10 cellular contexts compared by ENCODE assay signal in the genomic region with DNA sequence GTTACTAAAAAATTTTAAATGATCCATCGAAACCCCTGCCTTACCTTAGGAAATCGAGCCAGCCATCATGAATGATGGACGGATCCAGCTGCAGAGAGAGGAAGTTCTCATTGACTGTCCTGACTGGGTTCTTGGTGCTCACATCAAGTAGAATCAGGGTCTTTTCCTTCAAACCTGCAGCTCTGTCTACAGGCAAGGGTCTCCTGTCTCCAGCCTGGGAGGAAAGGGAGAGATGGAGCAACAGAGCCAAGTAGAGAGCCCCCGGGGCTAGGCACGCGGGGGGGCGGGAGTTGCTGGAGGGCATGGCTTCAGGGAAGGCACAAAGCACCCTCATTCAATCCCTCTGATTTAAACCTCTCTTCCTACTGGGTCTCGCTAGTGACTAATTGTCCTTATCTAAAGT. TPM values are rescaled to one million over a fixed set of nuclear protein-coding genes. Genes with fewer than 3 reads are reported as not detected.
A peak's percentile ranks its signal among the peaks of the same experiment; 100 is the strongest.
DNase-seq lines count a peak whose midpoint lies in the region; ATAC-seq and TF ChIP-seq lines count a peak whose summit lies in the region.
"Had no signal": no experiment of that assay in that cellular context is flagged by ENCODE, and none has a peak within 500 bp of the region (broad histone marks: within the 10 kb centered on the region; RNA-seq: fewer than 3 reads in every experiment).

A gene (minus strand): TSS at position 384 of the 403 bp plus-strand sequence.

- H3K4me1 ChIP-seq in HUES64 (ENCODE audit: insufficient read depth, low read length) = peaks cover 24% of the 10 kb centered on the region

- H3K27ac ChIP-seq in HUES64 (ENCODE audit: low read depth, low read length) = no peak within 1 kb of the TSS

- peak within 1 kb of the TSS; percentile 78 for H3K4me3 Mint-ChIP-seq in endothelial cell (ENCODE audit: unreplicated experiment)
- peak within 1 kb of the TSS; percentile 77 to 89 (median 78) for H3K4me3 Mint-ChIP-seq in nephron

- DNase-seq in AG09309 (ENCODE audit: low read depth) (no peak), endothelial cell (ENCODE audit: low spot score) (peak; percentile 17), NCI-H748 (lab: John Stamatoyannopoulos, UW; ENCODE audit: unreplicated experiment) (no peak), hippocampal formation (lab: John Stamatoyannopoulos, UW) (no peak)
- DNase-seq: DMS 273 treated with DMSO at 0.1 percent for 48 hours had no signal

- WGBS in HUES64 = 1% methylated on average over 8 of the region's 8 CpGs

- no peak within 1 kb of the TSS for H3K9ac ChIP-seq in HUES64 (ENCODE audit: low read depth, low read length)

- no peak for ATAC-seq in GM21515 (IDR thresholded peaks at IDR 0.05; ENCODE audit: unreplicated experiment)
- ATAC-seq in GM18867 (IDR thresholded peaks at IDR 0.05; ENCODE audit: unreplicated experiment) = no peak

- peaks cover 27% of the 10 kb centered on the region for H3K27me3 Mint-ChIP-seq in endothelial cell (ENCODE audit: unreplicated experiment)
- peaks cover 85% of the 10 kb centered on the region for H3K27me3 Mint-ChIP-seq in nephron (ENCODE audit: low read depth)

- H3K4me3 ChIP-seq in AG09309 (ENCODE audit: control insufficient read depth, low read depth, low read length) = peak within 1 kb of the TSS; percentile 62; the same call in 1 of the 2 replicates
- peak within 1 kb of the TSS; percentile 63 for H3K4me3 ChIP-seq in HUES64 (ENCODE audit: low read length)

- H3K4me1 Mint-ChIP-seq in endothelial cell (ENCODE audit: unreplicated experiment) (peaks cover 31% of the 10 kb centered on the region), nephron (peaks cover 38% of the 10 kb centered on the region)

- H3K36me3 Mint-ChIP-seq in endothelial cell (ENCODE audit: low read depth, unreplicated experiment) = no peaks in the 10 kb centered on the region
- no peaks in the 10 kb centered on the region for H3K36me3 Mint-ChIP-seq in nephron (ENCODE audit: low read depth)

- no peaks in the 10 kb centered on the region for H3K36me3 ChIP-seq in HUES64 (ENCODE audit: insufficient read depth, low read length)

- peaks cover 89% of the 10 kb centered on the region for H3K27me3 ChIP-seq in HUES64 (ENCODE audit: insufficient read depth, low read length)

- TF ChIP-seq CTCF in AG09309 (IDR thresholded peaks at IDR 0.05; ENCODE audit: control insufficient read depth, insufficient read depth, low read depth, low read length, missing control alignments) (no peak), endothelial cell (IDR thresholded peaks at IDR 0.05; ENCODE audit: unreplicated experiment) (no peak), nephron (IDR thresholded peaks at IDR 0.05; ENCODE audit: unreplicated experiment in 3 of 3) (no peak)

- H3K27ac Mint-ChIP-seq in endothelial cell (ENCODE audit: unreplicated experiment) = no peak within 1 kb of the TSS
- peak within 1 kb of the TSS in 2 of 3 experiments; percentile 3 to 11 for H3K27ac Mint-ChIP-seq in nephron

- H3K9me3 ChIP-seq in HUES64 (ENCODE audit: insufficient read depth, low read depth, low read length) = no peaks in the 10 kb centered on the region

- H3K9me3 Mint-ChIP-seq in endothelial cell (ENCODE audit: unreplicated experiment) (no peaks in the 10 kb centered on the region), nephron (no peaks in the 10 kb centered on the region)

RNA-seq across cellular contexts. Expression of the gene that starts here (rescaled TPM):
- 0.25 TPM for polyA plus RNA-seq in HUES64 (2013, experiment 1 of 2)
- 0.25 TPM for polyA plus RNA-seq in HUES64 (2013, experiment 2 of 2)
- total RNA-seq in endothelial cell (ENCODE audit: unreplicated experiment) = not detected
- total RNA-seq: bronchial epithelial cell had no signal

Comparison
In these comparisons a context has a peak if more than half of its experiments do, and no peak if none do; other contexts are left out.
1. Peak in DNase-seq in endothelial cell; RNA of the gene not detected or under 1 TPM.